In genomic region chr1:220769205-220769604, GRCh38 we compare ENCODE assay signal across 23 cellular contexts. TPM values are rescaled to one million over a fixed set of nuclear protein-coding genes. Genes with fewer than 3 reads are reported as not detected.
DNase-seq lines count a peak whose midpoint lies in the region; ATAC-seq, FAIRE-seq and TF ChIP-seq lines count a peak whose summit lies in the region.
"Had no signal": no experiment of that assay in that cellular context is flagged by ENCODE, and none has a peak within 500 bp of the region (broad histone marks: within the 10 kb centered on the region; RNA-seq: fewer than 3 reads in every experiment).

No MANE protein-coding gene starts in this region.

- no peak overlapping the region for H4K8ac ChIP-seq in trophoblast cell (ENCODE audit: low read depth, low read length)

- H2AFZ ChIP-seq in HepG2 (ENCODE audit: low read length), result no peak overlapping the region
- H2AFZ ChIP-seq in trophoblast cell (ENCODE audit: insufficient read depth, low read length, poor library complexity), result no peak overlapping the region

- H3K4ac ChIP-seq in trophoblast cell (ENCODE audit: low read depth, low read length), result no peak overlapping the region

- H3K23ac ChIP-seq in trophoblast cell (ENCODE audit: low read length), result no peak overlapping the region

- no peak for TF ChIP-seq RAD21 in HepG2 (CRISPR knock-in tag; IDR thresholded peaks at IDR 0.05)

- H2BK120ac ChIP-seq in trophoblast cell (ENCODE audit: insufficient read depth, low read length, poor library complexity), result peak overlapping the region; percentile 66

- no peak overlapping the region for H3K27ac ChIP-seq in right atrium auricular region
- H3K27ac ChIP-seq in HepG2 (ENCODE audit: extremely low read length, insufficient read depth, low read length), result peak overlapping the region; percentile 87
- H3K27ac ChIP-seq in trophoblast cell (ENCODE audit: low read depth, low read length), result no peak overlapping the region
- no peak overlapping the region for H3K27ac ChIP-seq in breast epithelium

- H3K27me3 ChIP-seq in right atrium auricular region (no peaks in the 10 kb centered on the region), HepG2 (ENCODE audit: control insufficient read depth in 1 of 2, insufficient read depth in 2 of 2, low read length in 2 of 2) (no peaks in the 10 kb centered on the region), trophoblast cell (ENCODE audit: insufficient read depth, low read length) (no peaks in the 10 kb centered on the region), breast epithelium (no peaks in the 10 kb centered on the region)
- H3K27me3 ChIP-seq: BE2C had no signal

- no peak overlapping the region for H2BK5ac ChIP-seq in trophoblast cell (ENCODE audit: low read depth, low read length, poor library complexity)

- H3K14ac ChIP-seq in trophoblast cell (ENCODE audit: low read length), result peak overlapping the region; percentile 1

- H3K79me2 ChIP-seq in HepG2 (ENCODE audit: insufficient read depth, low read length) (no peaks in the 10 kb centered on the region), trophoblast cell (ENCODE audit: control insufficient read depth, insufficient read depth, low read length, poor library complexity) (no peaks in the 10 kb centered on the region)

- H3K9ac ChIP-seq in HepG2 (ENCODE audit: insufficient read depth, low read depth, low read length), result no peak overlapping the region
- H3K9ac ChIP-seq in trophoblast cell (ENCODE audit: low read length), result no peak overlapping the region

- no peak overlapping the region for H2BK12ac ChIP-seq in trophoblast cell (ENCODE audit: low read length)

- in situ Hi-C loops in HepG2 (cut with HindIII; ENCODE audit: extremely low pct_ligation_motif_present, low pct_unique_long_range_greater_than_20kb), result no loop called here

- H3K36me3 ChIP-seq in right atrium auricular region (peaks cover 29% of the 10 kb centered on the region), HepG2 (replicated peaks in 1 of 2; ENCODE audit: control insufficient read depth in 1 of 2, insufficient read depth in 2 of 2, low read length in 2 of 2) (no peaks in the 10 kb centered on the region; a peak in 2 of 5 replicates), trophoblast cell (ENCODE audit: control insufficient read depth in 1 of 2, insufficient read depth in 2 of 2, low read length in 2 of 2) (no peaks in the 10 kb centered on the region), breast epithelium (no peaks in the 10 kb centered on the region)
- H3K36me3 ChIP-seq: BE2C had no signal

- H3K4me2 ChIP-seq in HepG2 (ENCODE audit: low read depth, low read length) (no peak overlapping the region), trophoblast cell (ENCODE audit: low read length) (no peak overlapping the region)

- H3K9me3 ChIP-seq in right atrium auricular region (no peaks in the 10 kb centered on the region), HepG2 (ENCODE audit: low read length) (no peaks in the 10 kb centered on the region), trophoblast cell (ENCODE audit: insufficient read depth, low read depth, low read length) (no peaks in the 10 kb centered on the region), breast epithelium (no peaks in the 10 kb centered on the region)
- H3K9me3 ChIP-seq: BE2C had no signal

- H3K4me1 ChIP-seq in right atrium auricular region (peaks cover 0 to 18% of the 10 kb centered on the region in 2 donors), HepG2 (ENCODE audit: insufficient read depth, low read length) (peaks cover 48% of the 10 kb centered on the region), trophoblast cell (ENCODE audit: control insufficient read depth in 1 of 2, insufficient read depth in 2 of 2, low read length in 2 of 2) (peaks cover 0 to 9% of the 10 kb centered on the region in 2 experiments), breast epithelium (no peaks in the 10 kb centered on the region)
- H3K4me1 ChIP-seq: BE2C had no signal

- 100% methylated on average over 13 of the region's 13 CpGs for WGBS in HepG2 (ENCODE audit: low lambda C conversion rate)
- no CpG with 5 or more reads among the region's 13 CpGs for WGBS in trophoblast cell (ENCODE audit: extremely low coverage, insufficient coverage, insufficient read length)

- no peaks in the 10 kb centered on the region for H4K20me1 ChIP-seq in HepG2 (ENCODE audit: insufficient read depth, low read length)

- peak overlapping the region; percentile 2 for H4K91ac ChIP-seq in trophoblast cell (ENCODE audit: low read depth, low read length)

- H3K4me3 ChIP-seq in right atrium auricular region (no peak overlapping the region), HepG2 (replicated peaks in 1 of 3; ENCODE audit: insufficient read depth in 1 of 3, low read depth in 2 of 3, low read length in 3 of 3) (no peak overlapping the region), trophoblast cell (ENCODE audit: low read depth, low read length) (no peak overlapping the region), breast epithelium (no peak overlapping the region)
- H3K4me3 ChIP-seq: GM12878 had no signal

- H4K12ac ChIP-seq in trophoblast cell (ENCODE audit: low read depth, low read length), result no peak overlapping the region

- POLR2A ChIA-PET in HepG2 (lab: Yijun Ruan, JAX), result interaction anchor here (0.8 to 2.5 kb wide), 4 partner anchors 17 to 35 kb away, joined by 3 to 39 read pairs (median 22); partner anchors contain the start of genes MTARC1 and MTARC2

- TF ChIP-seq EP300 in HepG2 (IDR thresholded peaks at IDR 0.05; ENCODE audit: low read depth in 2 of 2, low read length in 2 of 2) (no peak), HepG2 (CRISPR knock-in tag; IDR thresholded peaks at IDR 0.05; ENCODE audit: borderline replicate concordance) (no peak)

- CTCF ChIA-PET in HepG2 (lab: Yijun Ruan, JAX; ENCODE audit: low intra/inter-chr PET ratio, low total read pairs), result no interaction called here

- TF ChIP-seq CTCF in right atrium auricular region (IDR thresholded peaks at IDR 0.05) (no peak), HepG2 (CRISPR knock-in tag; IDR thresholded peaks at IDR 0.05) (no peak), breast epithelium (IDR thresholded peaks at IDR 0.05) (no peak)

- no peaks in the 10 kb centered on the region for H3K79me1 ChIP-seq in trophoblast cell (ENCODE audit: low read length)

- no peak overlapping the region for H2AK5ac ChIP-seq in trophoblast cell (ENCODE audit: low read length)

- no peak for ATAC-seq in Right ventricle myocardium inferior
- ATAC-seq in HepG2, result no peak
- ATAC-seq in HG03045 (IDR thresholded peaks at IDR 0.05; ENCODE audit: unreplicated experiment), result no peak

- DNase-seq in right atrium auricular region (ENCODE audit: low spot score) (peak; percentile 53), Right ventricle myocardium inferior (ENCODE audit: missing footprints) (no peak), HepG2 (ENCODE audit: low spot score) (no peak), trophoblast cell (peak in 1 of 2 donors; percentile 52), KG1 (lab: John Stamatoyannopoulos, UW) (no peak), hippocampal formation (lab: John Stamatoyannopoulos, UW) (no peak), breast epithelium (ENCODE audit: low spot score in 2 of 2) (no peak)
- DNase-seq: 8988T; BE2C; Calu3; CD4-positive, alpha-beta T cell; GF-D8; NCI-H1048; NCI-H1436; NCI-H1930; NCI-H226; NCI-H524; NCI-H82; SIG-M5 had no signal

- intact Hi-C loops in Right ventricle myocardium inferior (cut with DNase I) (no loop called here), HepG2 (cut with micrococcal nuclease; ENCODE audit: unreplicated experiment) (no loop called here), breast epithelium (cut with DNase I; ENCODE audit: low total_unique reads) (no loop called here)

- no TSS peak for BruUV-seq in HepG2 (replicated peaks; lab: Mats Ljungman, UMichigan)

- FAIRE-seq in HepG2 (lab: Jason Lieb, UNC), result no peak
- FAIRE-seq: GM12878, H1 had no signal

- H3K18ac ChIP-seq in trophoblast cell (ENCODE audit: low read length), result no peak overlapping the region

- TF ChIP-seq POLR2A in HepG2 (IDR thresholded peaks at IDR 0.05; ENCODE audit: insufficient read depth in 1 of 2, low read depth in 2 of 2, low read length in 2 of 2) (no peak), breast epithelium (IDR thresholded peaks at IDR 0.05) (no peak)

RNA-seq across cellular contexts. Expression of gene MTARC1, which starts 17.5 kb away (rescaled TPM):
- total RNA-seq in right atrium auricular region (1 to 10 TPM; 4.0 to 6.1 TPM), Right ventricle myocardium inferior (7.9 TPM), HepG2 (2016; rRNA removed; fragmentation: Illumina TruSeq; extraction: Trizol) (64.2 and 106 TPM in 2 replicates), breast epithelium (100 to 1,000 TPM in 1 of 3 donors, 10 to 100 TPM in 2; 32.1 to 133 (median 47.9) TPM)
- total RNA-seq in HepG2 (2016; cell fraction: cytosol; rRNA removed; fragmentation: Illumina TruSeq; extraction: Trizol; ENCODE audit: low read depth), result 38.0 and 39.6 TPM in 2 replicates
- total RNA-seq in HepG2 (2016; cell fraction: insoluble cytoplasmic fraction; rRNA removed; fragmentation: Illumina TruSeq; extraction: Trizol), result 66.5 and 107 TPM in 2 replicates
- total RNA-seq in HepG2 (2016; cell fraction: membrane; rRNA removed; fragmentation: Illumina TruSeq; extraction: Trizol), result 79.2 and 83.1 TPM in 2 replicates
- total RNA-seq in HepG2 (2016; cell fraction: nucleus; rRNA removed; fragmentation: Illumina TruSeq; extraction: Trizol), result 83.0 and 88.1 TPM in 2 replicates
- 14.5 and 19.4 TPM in 2 replicates for polyA plus RNA-seq in HepG2 (2011; rRNA removed)
- polyA plus RNA-seq in HepG2 (2011; cell fraction: cytosol; rRNA removed), result 12.9 and 14.1 TPM in 2 replicates
- polyA plus RNA-seq in HepG2 (2011; cell fraction: nucleus; rRNA removed), result 13.7 and 15.3 TPM in 2 replicates
- polyA plus RNA-seq in HepG2 (2012), result 25.7 and 31.2 TPM in 2 replicates
- polyA plus RNA-seq in HepG2 (2016; cell fraction: cytosol; fragmentation: Illumina TruSeq; extraction: Trizol; ENCODE audit: low read depth), result 34.9 and 40.2 TPM in 2 replicates
- polyA plus RNA-seq in HepG2 (2016; cell fraction: insoluble cytoplasmic fraction; fragmentation: Illumina TruSeq; extraction: Trizol; ENCODE audit: low read depth), result 65.6 and 68.7 TPM in 2 replicates
- polyA plus RNA-seq in HepG2 (2016; cell fraction: membrane; fragmentation: Illumina TruSeq; extraction: Trizol; ENCODE audit: low read depth), result 63.9 and 64.4 TPM in 2 replicates
- 147 and 150 TPM in 2 replicates for polyA plus RNA-seq in HepG2 (2016; cell fraction: nucleus; fragmentation: Illumina TruSeq; extraction: Trizol; ENCODE audit: insufficient read depth, low read depth)
- 11.9 and 104 TPM in 2 replicates for polyA minus RNA-seq in HepG2 (2011; rRNA and poly(A)+ RNA removed; ENCODE audit: low replicate concordance)
- polyA minus RNA-seq in HepG2 (2011; cell fraction: cytosol; rRNA and poly(A)+ RNA removed), result 11.5 and 17.2 TPM in 2 replicates
- polyA minus RNA-seq in HepG2 (2011; cell fraction: nucleus; rRNA and poly(A)+ RNA removed), result 12.9 and 14.5 TPM in 2 replicates
- 25.0 and 26.3 TPM in 2 replicates for polyA plus RNA-seq in trophoblast cell (2013)
- total RNA-seq: CD4-positive, alpha-beta T cell; RPMI7951 had no signal

RNA-seq across cellular contexts. Expression of gene MTARC2, which starts 21.1 kb away (rescaled TPM):
- total RNA-seq in right atrium auricular region (10 to 100 TPM; 13.6 to 23.6 TPM), Right ventricle myocardium inferior (27.4 TPM), HepG2 (2016; rRNA removed; fragmentation: Illumina TruSeq; extraction: Trizol) (4.7 and 10.1 TPM in 2 replicates), breast epithelium (10 to 100 TPM; 11.7 to 18.4 (median 15.8) TPM)
- 3.8 and 5.3 TPM in 2 replicates for total RNA-seq in HepG2 (2016; cell fraction: cytosol; rRNA removed; fragmentation: Illumina TruSeq; extraction: Trizol; ENCODE audit: low read depth)
- 5.8 and 12.4 TPM in 2 replicates for total RNA-seq in HepG2 (2016; cell fraction: insoluble cytoplasmic fraction; rRNA removed; fragmentation: Illumina TruSeq; extraction: Trizol)
- total RNA-seq in HepG2 (2016; cell fraction: membrane; rRNA removed; fragmentation: Illumina TruSeq; extraction: Trizol), result 3.3 and 3.6 TPM in 2 replicates
- total RNA-seq in HepG2 (2016; cell fraction: nucleus; rRNA removed; fragmentation: Illumina TruSeq; extraction: Trizol), result 12.5 and 15.1 TPM in 2 replicates
- 8.5 and 13.6 TPM in 2 replicates for polyA plus RNA-seq in HepG2 (2011; rRNA removed)
- 4.1 and 4.6 TPM in 2 replicates for polyA plus RNA-seq in HepG2 (2011; cell fraction: cytosol; rRNA removed)
- polyA plus RNA-seq in HepG2 (2011; cell fraction: nucleus; rRNA removed), result 31.2 and 40.2 TPM in 2 replicates
- 7.1 and 10.6 TPM in 2 replicates for polyA plus RNA-seq in HepG2 (2012)
- 0.75 and 1.5 TPM in 2 replicates for polyA plus RNA-seq in HepG2 (2016; cell fraction: cytosol; fragmentation: Illumina TruSeq; extraction: Trizol; ENCODE audit: low read depth)
- 5.2 and 6.9 TPM in 2 replicates for polyA plus RNA-seq in HepG2 (2016; cell fraction: insoluble cytoplasmic fraction; fragmentation: Illumina TruSeq; extraction: Trizol; ENCODE audit: low read depth)
- polyA plus RNA-seq in HepG2 (2016; cell fraction: membrane; fragmentation: Illumina TruSeq; extraction: Trizol; ENCODE audit: low read depth), result 1.3 and 2.5 TPM in 2 replicates
- 31.0 and 32.3 TPM in 2 replicates for polyA plus RNA-seq in HepG2 (2016; cell fraction: nucleus; fragmentation: Illumina TruSeq; extraction: Trizol; ENCODE audit: insufficient read depth, low read depth)
- 11.1 and 13.8 TPM in 2 replicates for polyA minus RNA-seq in HepG2 (2011; rRNA and poly(A)+ RNA removed; ENCODE audit: low replicate concordance)
- polyA minus RNA-seq in HepG2 (2011; cell fraction: cytosol; rRNA and poly(A)+ RNA removed), result 4.9 and 5.2 TPM in 2 replicates
- 15.8 and 19.9 TPM in 2 replicates for polyA minus RNA-seq in HepG2 (2011; cell fraction: nucleus; rRNA and poly(A)+ RNA removed)
- polyA plus RNA-seq in trophoblast cell (2013), result 5.5 and 5.6 TPM in 2 replicates
- total RNA-seq: CD4-positive, alpha-beta T cell had no signal
